Comparison of ENCODE assay signal across 1 cellular context in the genomic region with DNA sequence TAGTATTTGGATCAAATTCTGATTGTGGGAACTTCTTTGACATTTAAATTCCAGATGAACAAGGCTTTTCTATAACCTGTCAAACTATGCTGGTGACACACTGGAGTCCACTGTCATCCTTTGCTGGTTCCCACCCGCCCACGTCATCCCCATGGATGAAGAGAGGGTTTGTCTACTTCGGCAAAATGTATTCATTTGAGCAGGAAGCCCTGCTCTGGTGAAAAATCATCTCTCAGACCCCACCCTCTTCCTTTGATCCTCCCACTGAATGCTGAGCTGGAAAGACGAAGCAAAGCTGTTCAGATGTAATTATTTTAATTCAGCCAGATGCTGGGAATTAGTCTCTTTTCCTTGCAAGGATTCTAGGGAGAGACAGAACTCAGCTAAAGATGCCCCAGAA.
TF ChIP-seq lines count a peak whose summit lies in the region.

No MANE protein-coding gene starts in this region.

TF ChIP-seq in H1, 55 proteins besides CTCF, POLR2A, EP300 and RAD21:
- no peak for TF ChIP-seq KDM1A (IDR thresholded peaks at IDR 0.05; ENCODE audit: borderline replicate concordance, low read length)
- no peak for TF ChIP-seq NANOG (IDR thresholded peaks at IDR 0.05; ENCODE audit: insufficient read depth, low read depth, low read length, poor library complexity, severe bottlenecking)
- no peak for TF ChIP-seq TCF12 (IDR thresholded peaks at IDR 0.05; ENCODE audit: low read depth, low read length)
- TF ChIP-seq BACH1 (IDR thresholded peaks at IDR 0.05; ENCODE audit: low read length), result no peak
- TF ChIP-seq, protein P1, sequence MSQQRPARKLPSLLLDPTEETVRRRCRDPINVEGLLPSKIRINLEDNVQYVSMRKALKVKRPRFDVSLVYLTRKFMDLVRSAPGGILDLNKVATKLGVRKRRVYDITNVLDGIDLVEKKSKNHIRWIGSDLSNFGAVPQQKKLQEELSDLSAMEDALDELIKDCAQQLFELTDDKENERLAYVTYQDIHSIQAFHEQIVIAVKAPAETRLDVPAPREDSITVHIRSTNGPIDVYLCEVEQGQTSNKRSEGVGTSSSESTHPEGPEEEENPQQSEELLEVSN (IDR thresholded peaks at IDR 0.05), result no peak
- TF ChIP-seq CREB1 (IDR thresholded peaks at IDR 0.05), result no peak
- no peak for TF ChIP-seq RBBP5 (IDR thresholded peaks at IDR 0.05; ENCODE audit: borderline replicate concordance, low read depth, low read length)
- TF ChIP-seq KDM4A (IDR thresholded peaks at IDR 0.05; ENCODE audit: low read depth, low read length, severe bottlenecking), result no peak
- TF ChIP-seq TEAD4 (IDR thresholded peaks at IDR 0.05; ENCODE audit: low read depth, low read length), result no peak
- TF ChIP-seq BRCA1 (IDR thresholded peaks at IDR 0.05; ENCODE audit: low read depth, low read length), result no peak
- TF ChIP-seq RNF2 (IDR thresholded peaks at IDR 0.05; ENCODE audit: borderline replicate concordance, low read depth, low read length, missing control alignments, poor library complexity, severe bottlenecking), result no peak
- TF ChIP-seq, protein P2, sequence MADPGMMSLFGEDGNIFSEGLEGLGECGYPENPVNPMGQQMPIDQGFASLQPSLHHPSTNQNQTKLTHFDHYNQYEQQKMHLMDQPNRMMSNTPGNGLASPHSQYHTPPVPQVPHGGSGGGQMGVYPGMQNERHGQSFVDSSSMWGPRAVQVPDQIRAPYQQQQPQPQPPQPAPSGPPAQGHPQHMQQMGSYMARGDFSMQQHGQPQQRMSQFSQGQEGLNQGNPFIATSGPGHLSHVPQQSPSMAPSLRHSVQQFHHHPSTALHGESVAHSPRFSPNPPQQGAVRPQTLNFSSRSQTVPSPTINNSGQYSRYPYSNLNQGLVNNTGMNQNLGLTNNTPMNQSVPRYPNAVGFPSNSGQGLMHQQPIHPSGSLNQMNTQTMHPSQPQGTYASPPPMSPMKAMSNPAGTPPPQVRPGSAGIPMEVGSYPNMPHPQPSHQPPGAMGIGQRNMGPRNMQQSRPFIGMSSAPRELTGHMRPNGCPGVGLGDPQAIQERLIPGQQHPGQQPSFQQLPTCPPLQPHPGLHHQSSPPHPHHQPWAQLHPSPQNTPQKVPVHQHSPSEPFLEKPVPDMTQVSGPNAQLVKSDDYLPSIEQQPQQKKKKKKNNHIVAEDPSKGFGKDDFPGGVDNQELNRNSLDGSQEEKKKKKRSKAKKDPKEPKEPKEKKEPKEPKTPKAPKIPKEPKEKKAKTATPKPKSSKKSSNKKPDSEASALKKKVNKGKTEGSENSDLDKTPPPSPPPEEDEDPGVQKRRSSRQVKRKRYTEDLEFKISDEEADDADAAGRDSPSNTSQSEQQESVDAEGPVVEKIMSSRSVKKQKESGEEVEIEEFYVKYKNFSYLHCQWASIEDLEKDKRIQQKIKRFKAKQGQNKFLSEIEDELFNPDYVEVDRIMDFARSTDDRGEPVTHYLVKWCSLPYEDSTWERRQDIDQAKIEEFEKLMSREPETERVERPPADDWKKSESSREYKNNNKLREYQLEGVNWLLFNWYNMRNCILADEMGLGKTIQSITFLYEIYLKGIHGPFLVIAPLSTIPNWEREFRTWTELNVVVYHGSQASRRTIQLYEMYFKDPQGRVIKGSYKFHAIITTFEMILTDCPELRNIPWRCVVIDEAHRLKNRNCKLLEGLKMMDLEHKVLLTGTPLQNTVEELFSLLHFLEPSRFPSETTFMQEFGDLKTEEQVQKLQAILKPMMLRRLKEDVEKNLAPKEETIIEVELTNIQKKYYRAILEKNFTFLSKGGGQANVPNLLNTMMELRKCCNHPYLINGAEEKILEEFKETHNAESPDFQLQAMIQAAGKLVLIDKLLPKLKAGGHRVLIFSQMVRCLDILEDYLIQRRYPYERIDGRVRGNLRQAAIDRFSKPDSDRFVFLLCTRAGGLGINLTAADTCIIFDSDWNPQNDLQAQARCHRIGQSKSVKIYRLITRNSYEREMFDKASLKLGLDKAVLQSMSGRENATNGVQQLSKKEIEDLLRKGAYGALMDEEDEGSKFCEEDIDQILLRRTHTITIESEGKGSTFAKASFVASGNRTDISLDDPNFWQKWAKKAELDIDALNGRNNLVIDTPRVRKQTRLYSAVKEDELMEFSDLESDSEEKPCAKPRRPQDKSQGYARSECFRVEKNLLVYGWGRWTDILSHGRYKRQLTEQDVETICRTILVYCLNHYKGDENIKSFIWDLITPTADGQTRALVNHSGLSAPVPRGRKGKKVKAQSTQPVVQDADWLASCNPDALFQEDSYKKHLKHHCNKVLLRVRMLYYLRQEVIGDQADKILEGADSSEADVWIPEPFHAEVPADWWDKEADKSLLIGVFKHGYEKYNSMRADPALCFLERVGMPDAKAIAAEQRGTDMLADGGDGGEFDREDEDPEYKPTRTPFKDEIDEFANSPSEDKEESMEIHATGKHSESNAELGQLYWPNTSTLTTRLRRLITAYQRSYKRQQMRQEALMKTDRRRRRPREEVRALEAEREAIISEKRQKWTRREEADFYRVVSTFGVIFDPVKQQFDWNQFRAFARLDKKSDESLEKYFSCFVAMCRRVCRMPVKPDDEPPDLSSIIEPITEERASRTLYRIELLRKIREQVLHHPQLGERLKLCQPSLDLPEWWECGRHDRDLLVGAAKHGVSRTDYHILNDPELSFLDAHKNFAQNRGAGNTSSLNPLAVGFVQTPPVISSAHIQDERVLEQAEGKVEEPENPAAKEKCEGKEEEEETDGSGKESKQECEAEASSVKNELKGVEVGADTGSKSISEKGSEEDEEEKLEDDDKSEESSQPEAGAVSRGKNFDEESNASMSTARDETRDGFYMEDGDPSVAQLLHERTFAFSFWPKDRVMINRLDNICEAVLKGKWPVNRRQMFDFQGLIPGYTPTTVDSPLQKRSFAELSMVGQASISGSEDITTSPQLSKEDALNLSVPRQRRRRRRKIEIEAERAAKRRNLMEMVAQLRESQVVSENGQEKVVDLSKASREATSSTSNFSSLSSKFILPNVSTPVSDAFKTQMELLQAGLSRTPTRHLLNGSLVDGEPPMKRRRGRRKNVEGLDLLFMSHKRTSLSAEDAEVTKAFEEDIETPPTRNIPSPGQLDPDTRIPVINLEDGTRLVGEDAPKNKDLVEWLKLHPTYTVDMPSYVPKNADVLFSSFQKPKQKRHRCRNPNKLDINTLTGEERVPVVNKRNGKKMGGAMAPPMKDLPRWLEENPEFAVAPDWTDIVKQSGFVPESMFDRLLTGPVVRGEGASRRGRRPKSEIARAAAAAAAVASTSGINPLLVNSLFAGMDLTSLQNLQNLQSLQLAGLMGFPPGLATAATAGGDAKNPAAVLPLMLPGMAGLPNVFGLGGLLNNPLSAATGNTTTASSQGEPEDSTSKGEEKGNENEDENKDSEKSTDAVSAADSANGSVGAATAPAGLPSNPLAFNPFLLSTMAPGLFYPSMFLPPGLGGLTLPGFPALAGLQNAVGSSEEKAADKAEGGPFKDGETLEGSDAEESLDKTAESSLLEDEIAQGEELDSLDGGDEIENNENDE (IDR thresholded peaks at IDR 0.05; ENCODE audit: insufficient replicate concordance, low read length), result no peak
